12 cellular contexts compared by ENCODE assay signal in genomic region chr2:110687775-110688484, GRCh38. TPM values are rescaled to one million over a fixed set of nuclear protein-coding genes. Genes with fewer than 3 reads are reported as not detected.
DNase-seq lines count a peak whose midpoint lies in the region; FAIRE-seq and TF ChIP-seq lines count a peak whose summit lies in the region.
"Not testable (repeated sequence)": the region's sequence is repeated elsewhere in the genome, so short reads cannot be mapped to it uniquely, and the experiment has no call there.
"Had no signal": no experiment of that assay in that cellular context is flagged by ENCODE, and none has a peak within 500 bp of the region (broad histone marks: within the 10 kb centered on the region; RNA-seq: fewer than 3 reads in every experiment).

No MANE protein-coding gene starts in this region.

- peak overlapping the region; percentile 90; the same call in 1 of the 2 replicates for H3K14ac ChIP-seq in H9 (ENCODE audit: insufficient read depth, low read length)
- H3K14ac ChIP-seq in H1 (ENCODE audit: insufficient read length): not testable (repeated sequence)

- H3K4me1 ChIP-seq in ES-I3 (ENCODE audit: insufficient read depth, low read length): peaks cover 26% of the 10 kb centered on the region
- H3K4me1 ChIP-seq in H9 (ENCODE audit: insufficient read depth, low read length): not testable (repeated sequence)
- peaks cover 42% of the 10 kb centered on the region for H3K4me1 ChIP-seq in HUES64 (ENCODE audit: insufficient read depth, low read length)
- peaks cover 6 to 17% (median 12%) of the 10 kb centered on the region in 4 experiments; a peak in 5 of 7 replicates for H3K4me1 ChIP-seq in H1 (replicated peaks in 1 of 4; ENCODE audit: control insufficient read depth in 3 of 4, insufficient read depth in 4 of 4, low read length in 3 of 4)
- peaks cover 24% of the 10 kb centered on the region for H3K4me1 ChIP-seq in iPS-20b (ENCODE audit: insufficient read depth, low read length)
- H3K4me1 ChIP-seq in neural progenitor cell: peaks cover 44% of the 10 kb centered on the region

- POLR2A ChIA-PET in H1 (lab: Charles Lee; ENCODE audit: partially characterized antibody): interaction anchor here (0.8 to 5.0 kb wide), 13 partner anchors 9 to 149 kb away, joined by 3 to 49 read pairs (median 4); partner anchors contain the start of genes ACOXL and BUB1

- peak; percentile 77 for DNase-seq in H9
- DNase-seq in H1 (ENCODE audit: low read depth in 1 of 2, low spot score in 2 of 2): peak in 1 of 2 experiments; percentile 70
- DNase-seq in iPS DF 4.7 (ENCODE audit: extremely low read depth, low spot score): peak; percentile 96
- not testable (repeated sequence) for DNase-seq in neural progenitor cell (ENCODE audit: low spot score)

- TF ChIP-seq POLR2A in H1 (IDR thresholded peaks at IDR 0.05; ENCODE audit: control extremely low read depth in 1 of 2, low read depth in 2 of 2, low read length in 2 of 2): not testable (repeated sequence)

- not testable (repeated sequence) for H3K79me2 ChIP-seq in H9 (ENCODE audit: insufficient read depth, low read length); H1 (ENCODE audit: control insufficient read depth in 1 of 2, insufficient read depth in 2 of 2, low read length in 2 of 2); neural progenitor cell (ENCODE audit: low read depth)

- H3K9ac ChIP-seq in ES-I3 (ENCODE audit: low read depth, low read length): peak overlapping the region; percentile 46; the same call in 1 of the 2 replicates
- not testable (repeated sequence) for H3K9ac ChIP-seq in H9 (ENCODE audit: extremely low read depth, insufficient read length, low read length); neural progenitor cell
- peak overlapping the region; percentile 61 for H3K9ac ChIP-seq in HUES64 (ENCODE audit: low read depth, low read length)
- peak overlapping the region in 2 of 4 experiments; percentile 55 to 58; a peak in 4 of 7 replicates for H3K9ac ChIP-seq in H1 (replicated peaks in 1 of 4; ENCODE audit: extremely low read depth in 1 of 4, low read depth in 3 of 4, low read length in 3 of 4)
- peak overlapping the region; percentile 74 for H3K9ac ChIP-seq in iPS-20b (ENCODE audit: low read depth, low read length)

- not testable (repeated sequence) for H2BK20ac ChIP-seq in H9 (ENCODE audit: low read depth, low read length, poor library complexity, severe bottlenecking); H1 (ENCODE audit: low read length)

- not testable (repeated sequence) for H3K27me3 ChIP-seq in H9 (ENCODE audit: insufficient read depth, low read length); HUES64 (ENCODE audit: insufficient read depth, low read length); neural progenitor cell
- peaks cover 0 to 11% (median 5%) of the 10 kb centered on the region in 4 experiments; a peak in 5 of 7 replicates for H3K27me3 ChIP-seq in H1 (replicated peaks in 1 of 4; ENCODE audit: control insufficient read depth in 3 of 4, extremely low read depth in 1 of 4, insufficient read depth in 3 of 4, low read length in 3 of 4)
- H3K27me3 ChIP-seq in iPS-20b (ENCODE audit: insufficient read depth, low read length): peaks cover 27% of the 10 kb centered on the region

- H3K9me3 Mint-ChIP-seq in H9 (peaks cover 23 to 29% of the 10 kb centered on the region in 2 experiments), neural progenitor cell (peaks cover 26% of the 10 kb centered on the region)

- CTCF ChIA-PET in H1 (lab: Charles Lee; ENCODE audit: partially characterized antibody): interaction anchor here (0.7 to 1.5 kb wide), 3 partner anchors 9 to 68 kb away, joined by 3 to 7 read pairs (median 3); no protein-coding TSS in a partner anchor

- H3K18ac ChIP-seq in H9 (ENCODE audit: insufficient read length, low read depth, low read length): peak overlapping the region; percentile 92
- not testable (repeated sequence) for H3K18ac ChIP-seq in H1 (ENCODE audit: extremely low read depth, low read length)

- H3K4ac ChIP-seq in H9 (ENCODE audit: low read depth, low read length); H1 (replicated peaks; ENCODE audit: insufficient read length, low read depth, low read length): not testable (repeated sequence)

- not testable (repeated sequence) for H2AFZ ChIP-seq in H9 (ENCODE audit: low read length); H1 (ENCODE audit: low read length); neural progenitor cell (replicated peaks)

- H2BK15ac ChIP-seq in H9 (ENCODE audit: low read depth, low read length); H1 (ENCODE audit: low read length): not testable (repeated sequence)

- H3K36me3 Mint-ChIP-seq in H9 (ENCODE audit: insufficient read depth in 1 of 3, low read depth in 3 of 3): peaks cover 5 to 29% (median 24%) of the 10 kb centered on the region in 3 experiments; a peak in 6 of 7 replicates
- H3K36me3 Mint-ChIP-seq in neural progenitor cell: not testable (repeated sequence)

- peak overlapping the region; percentile 99 to 100 (median 100) for H3K27ac Mint-ChIP-seq in H9
- H3K27ac Mint-ChIP-seq in neural progenitor cell: not testable (repeated sequence)

- H4K5ac ChIP-seq in H9 (ENCODE audit: insufficient read length, low read depth, low read length); H1 (ENCODE audit: insufficient read length, low read depth, low read length): not testable (repeated sequence)

- H2BK5ac ChIP-seq in H9 (ENCODE audit: insufficient read length, low read length): peak overlapping the region; percentile 64
- peak overlapping the region; percentile 86; the same call in 1 of the 2 replicates for H2BK5ac ChIP-seq in H1 (ENCODE audit: low read depth, low read length)

- H3K27ac ChIP-seq in H9 (ENCODE audit: insufficient read length, low read depth, low read length): peak overlapping the region; percentile 98
- peak overlapping the region; percentile 98 for H3K27ac ChIP-seq in HUES64 (ENCODE audit: low read depth, low read length)
- peak overlapping the region; percentile 87 for H3K27ac ChIP-seq in H1 (ENCODE audit: low read depth, low read length)
- peak overlapping the region; percentile 81 for H3K27ac ChIP-seq in iPS-20b (ENCODE audit: low read length)
- peak overlapping the region; percentile 46 for H3K27ac ChIP-seq in neural progenitor cell

- H3K4me2 ChIP-seq in H9 (ENCODE audit: insufficient read depth, insufficient read length, low read length): peak overlapping the region; percentile 57
- peak overlapping the region; percentile 50 to 66 for H3K4me2 ChIP-seq in H1 (ENCODE audit: insufficient read depth in 1 of 2, low read depth in 2 of 2, low read length in 2 of 2)
- peak overlapping the region; percentile 68 for H3K4me2 ChIP-seq in neural progenitor cell

- peak overlapping the region; percentile 57 to 80 for H3K4me3 Mint-ChIP-seq in H9
- H3K4me3 Mint-ChIP-seq in neural progenitor cell: not testable (repeated sequence)

- H2BK12ac ChIP-seq in H9 (ENCODE audit: insufficient read length, low read depth, low read length): not testable (repeated sequence)
- H2BK12ac ChIP-seq in H1 (ENCODE audit: low read depth, low read length): peak overlapping the region; percentile 99; the same call in 1 of the 2 replicates

- H3K79me1 ChIP-seq in H9 (ENCODE audit: insufficient read depth, low read depth, low read length, poor library complexity, severe bottlenecking); H1 (ENCODE audit: low read depth, low read length): not testable (repeated sequence)

- H2AK5ac ChIP-seq in H9 (ENCODE audit: insufficient read length, low read length); H1 (ENCODE audit: low read depth, low read length): not testable (repeated sequence)

- peak; percentile 92 for FAIRE-seq in H1 (lab: Jason Lieb, UNC)

- peaks cover 71% of the 10 kb centered on the region in 2 experiments for H3K4me1 Mint-ChIP-seq in H9
- H3K4me1 Mint-ChIP-seq in neural progenitor cell: peaks cover 28% of the 10 kb centered on the region

- H3K23me2 ChIP-seq in H9 (ENCODE audit: insufficient read length, low read depth, low read length, poor library complexity, severe bottlenecking); H1 (ENCODE audit: low read depth, low read length): not testable (repeated sequence)

- not testable (repeated sequence) for H3T11ph ChIP-seq in H9 (ENCODE audit: low read length)

- not testable (repeated sequence) for H3K36me3 ChIP-seq in ES-I3 (ENCODE audit: insufficient read depth, low read length); HUES64 (ENCODE audit: insufficient read depth, low read length); H1 (ENCODE audit: control insufficient read depth in 2 of 4, insufficient read depth in 4 of 4, low read length in 3 of 4); iPS-20b (ENCODE audit: insufficient read depth, low read depth, low read length); neural progenitor cell

- H3F3A ChIP-seq in neural progenitor cell (ENCODE audit: low read depth): peaks cover 60% of the 10 kb centered on the region

- H3K23ac ChIP-seq in H9 (ENCODE audit: insufficient read length, low read depth, low read length); H1 (ENCODE audit: insufficient read length): not testable (repeated sequence)

- not testable (repeated sequence) for H2BK120ac ChIP-seq in H9 (ENCODE audit: low read depth, low read length, poor library complexity, severe bottlenecking); H1 (replicated peaks; ENCODE audit: low read depth, low read length)

- H3K4me3 ChIP-seq in HUES64 (ENCODE audit: low read length): peak overlapping the region; percentile 47
- H3K4me3 ChIP-seq in H1 (ENCODE audit: extremely low read depth in 1 of 4, insufficient read depth in 2 of 4, low read depth in 3 of 4, low read length in 4 of 4): peak overlapping the region in 3 of 4 experiments; percentile 28 to 55 (median 32); a peak in 7 of 8 replicates
- peak overlapping the region; percentile 66 for H3K4me3 ChIP-seq in iPS-20b (ENCODE audit: low read length)
- not testable (repeated sequence) for H3K4me3 ChIP-seq in neural progenitor cell

- H4K91ac ChIP-seq in H9 (ENCODE audit: insufficient read length, low read depth, low read length); H1 (replicated peaks; ENCODE audit: insufficient read length, low read length): not testable (repeated sequence)

- not testable (repeated sequence) for H4K20me1 ChIP-seq in H9 (ENCODE audit: control insufficient read depth, insufficient read depth, insufficient read length); H1 (replicated peaks in 1 of 2; ENCODE audit: control insufficient read depth in 1 of 2, insufficient read depth in 2 of 2, low read length in 2 of 2); neural progenitor cell (ENCODE audit: low read depth)

- peaks cover 11% of the 10 kb centered on the region for H3K27me3 Mint-ChIP-seq in H9 (ENCODE audit: low read depth)
- H3K27me3 Mint-ChIP-seq in neural progenitor cell (ENCODE audit: insufficient read depth, low read depth): not testable (repeated sequence)

- H4K8ac ChIP-seq in H9 (replicated peaks; ENCODE audit: insufficient read length, low read depth, low read length); H1 (ENCODE audit: extremely low read depth, insufficient read depth, low read length): not testable (repeated sequence)

- not testable (repeated sequence) for TF ChIP-seq RAD21 in H1 (IDR thresholded peaks at IDR 0.05 in 1 of 2, conservative IDR thresholded peaks at IDR 0.05 in 1 of 2; ENCODE audit: low read depth in 2 of 2, low read length in 2 of 2)

- TF ChIP-seq CTCF in H9 (conservative IDR thresholded peaks at IDR 0.05); H1 (IDR thresholded peaks at IDR 0.05; ENCODE audit: control extremely low read depth in 1 of 3, insufficient read depth in 1 of 3, low read depth in 1 of 3, low read length in 3 of 3); neural progenitor cell (IDR thresholded peaks at IDR 0.05): not testable (repeated sequence)

- H3K9me3 ChIP-seq in ES-I3 (ENCODE audit: control insufficient read depth, insufficient read depth, low read length); H9 (ENCODE audit: control insufficient read depth, low read depth, low read length); H1 (ENCODE audit: insufficient read depth in 2 of 2, low read depth in 1 of 2, low read length in 1 of 2); iPS-20b (ENCODE audit: insufficient read depth, low read depth, low read length): not testable (repeated sequence)
- H3K9me3 ChIP-seq in HUES64 (ENCODE audit: insufficient read depth, low read depth, low read length) (peaks cover 18% of the 10 kb centered on the region; the same call in 1 of the 2 replicates), neural progenitor cell (ENCODE audit: low read depth) (peaks cover 11% of the 10 kb centered on the region)

- peak in 1 of 2 experiments; percentile 46; a peak in 1 of 3 replicates for TF ChIP-seq EP300 in H1 (IDR thresholded peaks at IDR 0.05; ENCODE audit: borderline replicate concordance in 1 of 2, low read depth in 2 of 2, low read length in 2 of 2)

- no CpG with 5 or more reads among the region's 9 CpGs for WGBS in H9 (ENCODE audit: extremely low coverage, insufficient read length, low lambda C conversion rate)
- under 1% methylated on average over 8 of the region's 9 CpGs for WGBS in HUES64
- WGBS in H1 (ENCODE audit: extremely low coverage in 1 of 2, insufficient coverage in 1 of 2, insufficient read length in 1 of 2, insufficient replicate concordance in 2 of 2, low coverage in 1 of 2, low lambda C conversion rate in 2 of 2, missing lambda C conversion rate in 1 of 2), 2 experiments: 1% methylated on average over 9 of the region's 9 CpGs; no CpG with 5 or more reads in 1 of the 2 experiments

- not testable (repeated sequence) for H3K56ac ChIP-seq in H9 (ENCODE audit: insufficient read length, low read depth, low read length); H1 (replicated peaks; ENCODE audit: insufficient read length, low read depth, low read length)

RNA-seq across cellular contexts. Expression of gene BUB1, which starts 10.1 kb away (rescaled TPM):
- total RNA-seq in H9 (2021) (129 and 144 TPM in 2 replicates), neural progenitor cell (ENCODE audit: low replicate concordance) (197 and 266 TPM in 2 replicates)
- polyA plus RNA-seq in HUES64 (2013, experiment 1 of 2): 93.6 TPM
- polyA plus RNA-seq in HUES64 (2013, experiment 2 of 2): 107 TPM
- total RNA-seq in H1 (2021; fragmentation: NEBNext Ultra II Directional; extraction: Animal tissue kit (Norgen Biotek cat#: 25700)): 113 and 118 TPM in 2 replicates
- polyA plus RNA-seq in H1 (2011; rRNA removed): 37.6 and 48.4 TPM in 2 replicates
- polyA plus RNA-seq in H1 (2011; cell fraction: cytosol; rRNA removed): 89.1 TPM
- 57.3 TPM for polyA plus RNA-seq in H1 (2011; cell fraction: nucleus; rRNA removed)
- 65.3 to 112 TPM (median 80.1 TPM) in 4 replicates for polyA plus RNA-seq in H1 (2012, experiment 1 of 2)
- 6.6 TPM for polyA plus RNA-seq in H1 (2012, experiment 2 of 2)
- polyA plus RNA-seq in H1 (2013, experiment 1 of 2): 62.9 TPM
- 65.5 TPM for polyA plus RNA-seq in H1 (2013, experiment 2 of 2)
- polyA minus RNA-seq in H1 (2011; rRNA and poly(A)+ RNA removed): 162 and 180 TPM in 2 replicates
- polyA minus RNA-seq in H1 (2011; cell fraction: cytosol; rRNA and poly(A)+ RNA removed): 87.2 TPM
- polyA minus RNA-seq in H1 (2011; cell fraction: nucleus; rRNA and poly(A)+ RNA removed): 170 TPM

RNA-seq across cellular contexts. Expression of gene ACOXL, which starts 44.4 kb away (rescaled TPM):
- total RNA-seq in H9 (2021): 33.3 and 37.6 TPM in 2 replicates
- 6.5 TPM for polyA plus RNA-seq in HUES64 (2013, experiment 1 of 2)
- polyA plus RNA-seq in HUES64 (2013, experiment 2 of 2): 3.9 TPM
- total RNA-seq in H1 (2021; fragmentation: NEBNext Ultra II Directional; extraction: Animal tissue kit (Norgen Biotek cat#: 25700)): 20.6 and 20.8 TPM in 2 replicates
- 11.4 and 13.6 TPM in 2 replicates for polyA plus RNA-seq in H1 (2011; rRNA removed)
- polyA plus RNA-seq in H1 (2011; cell fraction: cytosol; rRNA removed): 18.2 TPM
- polyA plus RNA-seq in H1 (2011; cell fraction: nucleus; rRNA removed): 17.3 TPM
- 16.1 to 22.6 TPM (median 18.9 TPM) in 4 replicates for polyA plus RNA-seq in H1 (2012, experiment 1 of 2)
- 8.3 TPM for polyA plus RNA-seq in H1 (2012, experiment 2 of 2)
- polyA plus RNA-seq in H1 (2013, experiment 1 of 2): 4.6 TPM
- 4.5 TPM for polyA plus RNA-seq in H1 (2013, experiment 2 of 2)
- 20.9 and 23.8 TPM in 2 replicates for polyA minus RNA-seq in H1 (2011; rRNA and poly(A)+ RNA removed)
- polyA minus RNA-seq in H1 (2011; cell fraction: cytosol; rRNA and poly(A)+ RNA removed): 9.3 TPM
- polyA minus RNA-seq in H1 (2011; cell fraction: nucleus; rRNA and poly(A)+ RNA removed): 54.1 TPM
- total RNA-seq in neural progenitor cell (ENCODE audit: low replicate concordance): 2.9 TPM in 2 replicates
- total RNA-seq: A172; B cell; CD8-positive, alpha-beta T cell; HFFc6; HT1080 had no signal

Comparison
In these comparisons a context has a peak if more than half of its experiments do, and no peak if none do; other contexts are left out.
1. H3K27ac ChIP-seq: peak in every context shown above with its lines; median percentile 98 in H9; 98 in HUES64; 87 in H1; 81 in iPS-20b; 46 in neural progenitor cell.